7 cellular contexts compared by ENCODE assay signal in the genomic region with DNA sequence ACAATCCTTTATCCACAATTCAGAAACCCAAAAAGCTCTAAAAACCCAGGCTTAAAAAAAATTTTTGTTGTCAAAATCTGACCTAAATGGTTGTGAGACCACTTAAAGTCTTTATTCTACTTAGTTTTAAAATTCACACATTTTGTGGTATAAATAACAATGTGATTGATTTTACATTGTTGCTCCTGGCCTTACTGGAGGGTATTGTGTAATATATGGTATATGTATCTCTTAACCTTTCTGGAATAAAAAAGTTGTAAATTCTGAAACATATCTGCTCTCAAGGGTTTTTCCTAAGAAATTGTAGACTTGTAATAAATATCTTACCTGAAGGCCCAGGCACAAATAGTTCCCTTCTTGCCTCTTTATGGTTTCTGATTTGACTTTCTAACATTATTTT.
"Had no signal": no experiment of that assay in that cellular context is flagged by ENCODE, and none has a peak within 500 bp of the region (broad histone marks: within the 10 kb centered on the region; RNA-seq: fewer than 3 reads in every experiment).

No MANE protein-coding gene starts in this region.

- DNase-seq: KBM-7, KG1 had no signal

- FAIRE-seq: HTR-8/SVneo, K562 had no signal

- H3K4me2 ChIP-seq: KMS-11 had no signal

- ATAC-seq: K562 had no signal

- H3K9ac ChIP-seq: KMS-11 had no signal

- H3K27ac ChIP-seq: HL-60, KMS-11 had no signal

- H3K4me3 Mint-ChIP-seq: IgD-negative memory B cell had no signal

- H3K36me3 Mint-ChIP-seq: IgD-negative memory B cell had no signal

- H3K27ac Mint-ChIP-seq: IgD-negative memory B cell had no signal

- H3K4me3 ChIP-seq: K562 had no signal
